ENCODE assay signal across 8 cellular contexts in genomic region chr6:72182337-72183246, GRCh38.
A peak's percentile ranks its signal among the peaks of the same experiment; 100 is the strongest.
DNase-seq lines count a peak whose midpoint lies in the region; ATAC-seq lines count a peak whose summit lies in the region.

No MANE protein-coding gene starts in this region.

- no peak overlapping the region for H3K9ac ChIP-seq in duodenal mucosa (ENCODE audit: low read depth in 1 of 2, low read length in 2 of 2)
- peak overlapping the region; percentile 56 for H3K9ac ChIP-seq in mesendoderm (ENCODE audit: low read length)

- H3K4me3 Mint-ChIP-seq in activated T-cell treated with anti-CD3 and anti-CD28 coated beads, Interleukin-2, amount 50 U/mL, for 72 hours = peak overlapping the region; percentile 46 to 85

- peaks cover 7 to 9% of the 10 kb centered on the region in 2 donors for H3K36me3 Mint-ChIP-seq in activated T-cell treated with anti-CD3 and anti-CD28 coated beads, Interleukin-2, amount 50 U/mL, for 72 hours (ENCODE audit: insufficient read depth in 2 of 2)

- H3K79me2 ChIP-seq in mesendoderm (ENCODE audit: control insufficient read depth, insufficient read depth, low read length) = no peaks in the 10 kb centered on the region

- H3K36me3 ChIP-seq in duodenal mucosa (ENCODE audit: control insufficient read depth in 1 of 2, insufficient read depth in 2 of 2, low read length in 2 of 2) (no peaks in the 10 kb centered on the region), mesendoderm (ENCODE audit: control insufficient read depth, insufficient read depth, low read length) (no peaks in the 10 kb centered on the region)

- H3K4me2 ChIP-seq in mesendoderm (ENCODE audit: low read length) = peak overlapping the region; percentile 63

- peaks cover 0 to 4% of the 10 kb centered on the region in 2 donors for H3K9me3 Mint-ChIP-seq in activated T-cell treated with anti-CD3 and anti-CD28 coated beads, Interleukin-2, amount 50 U/mL, for 72 hours

- H3K9me3 ChIP-seq in duodenal mucosa (ENCODE audit: control insufficient read depth in 1 of 2, low read length in 2 of 2) = no peaks in the 10 kb centered on the region

- H3K27me3 Mint-ChIP-seq in activated T-cell treated with anti-CD3 and anti-CD28 coated beads, Interleukin-2, amount 50 U/mL, for 72 hours (ENCODE audit: low read depth) = peaks cover 40% of the 10 kb centered on the region

- H2BK5ac ChIP-seq in mesendoderm (ENCODE audit: low read length) = no peak overlapping the region

- no peak overlapping the region for H4K8ac ChIP-seq in mesendoderm (ENCODE audit: low read depth, low read length)

- no peak overlapping the region for H3K18ac ChIP-seq in mesendoderm (ENCODE audit: low read length)

- no CpG with 5 or more reads among the region's 100 CpGs for WGBS in mesendoderm (ENCODE audit: extremely low coverage, insufficient coverage, low lambda C conversion rate)

- no peak for DNase-seq in activated T-cell treated with anti-CD3 and anti-CD28 coated beads, Interleukin-2, amount 50 U/mL, for 72 hours
- DNase-seq in activated T-cell treated with anti-CD3 and anti-CD28 coated beads for 4 hours (no peak), NCI-H510A treated with DMSO at 0.1 percent for 48 hours (lab: John Stamatoyannopoulos, UW) (peak; percentile 82), mesendoderm (peak; percentile 81), middle frontal gyrus (ENCODE audit: extremely low spot score, low spot score) (no peak)
- DNase-seq in activated CD4-positive, CD25-positive, alpha-beta regulatory T cell (lab: John Stamatoyannopoulos, UW) = no peak

- H3K4me1 ChIP-seq in duodenal mucosa (ENCODE audit: control insufficient read depth in 1 of 2, insufficient read depth in 2 of 2, low read length in 2 of 2) (peaks cover 0 to 6% of the 10 kb centered on the region in 2 donors), mesendoderm (ENCODE audit: control insufficient read depth, low read depth, low read length) (no peaks in the 10 kb centered on the region)

- H2AK5ac ChIP-seq in mesendoderm (ENCODE audit: low read length) = no peak overlapping the region

- H3K27ac Mint-ChIP-seq in activated T-cell treated with anti-CD3 and anti-CD28 coated beads, Interleukin-2, amount 50 U/mL, for 72 hours = no peak overlapping the region

- H3K27me3 ChIP-seq in duodenal mucosa (ENCODE audit: control insufficient read depth in 1 of 2, insufficient read depth in 2 of 2, low read length in 2 of 2) = peaks cover 9 to 10% of the 10 kb centered on the region in 2 donors
- peaks cover 3% of the 10 kb centered on the region for H3K27me3 ChIP-seq in mesendoderm (ENCODE audit: insufficient read depth, low read length, poor library complexity)

- H4K5ac ChIP-seq in mesendoderm (ENCODE audit: low read length) = no peak overlapping the region

- no peak overlapping the region for H2BK15ac ChIP-seq in mesendoderm (replicated peaks; ENCODE audit: low read depth)

- no peaks in the 10 kb centered on the region for H3K79me1 ChIP-seq in mesendoderm (ENCODE audit: low read length)

- no peak overlapping the region for H3K23ac ChIP-seq in mesendoderm (ENCODE audit: low read length)

- no peak for ATAC-seq in activated T-cell treated with anti-CD3 and anti-CD28 coated beads, Interleukin-2, amount 50 U/mL, for 72 hours (replicated peaks in 1 of 2)
- peak; percentile 59 for ATAC-seq in HG02840 (IDR thresholded peaks at IDR 0.05; ENCODE audit: low FRiP score, unreplicated experiment)

- peaks cover 8% of the 10 kb centered on the region for H3K4me1 Mint-ChIP-seq in activated T-cell treated with anti-CD3 and anti-CD28 coated beads, Interleukin-2, amount 50 U/mL, for 72 hours (ENCODE audit: low read depth)

- peak overlapping the region; percentile 75 for H3K56ac ChIP-seq in mesendoderm (ENCODE audit: low read length)

- no peak overlapping the region for H3K27ac ChIP-seq in duodenal mucosa (ENCODE audit: low read depth, low read length)
- no peak overlapping the region for H3K27ac ChIP-seq in mesendoderm (ENCODE audit: low read depth, low read length)

- peak overlapping the region; percentile 43 to 50 for H3K4me3 ChIP-seq in duodenal mucosa (ENCODE audit: low read depth in 1 of 2, low read length in 2 of 2)
- peak overlapping the region; percentile 3 for H3K4me3 ChIP-seq in mesendoderm (ENCODE audit: low read length)

- no peak overlapping the region for H2BK120ac ChIP-seq in mesendoderm (ENCODE audit: low read depth, low read length)

- no peak overlapping the region for H3K4ac ChIP-seq in mesendoderm (ENCODE audit: low read depth, low read length)

Comparison
In these comparisons a context has a peak if more than half of its experiments do, and no peak if none do; other contexts are left out.
1. DNase-seq: peak in NCI-H510A treated with DMSO at 0.1 percent for 48 hours (single experiment) and mesendoderm (single experiment); none in activated T-cell treated with anti-CD3 and anti-CD28 coated beads, Interleukin-2, amount 50 U/mL, for 72 hours (0 of 2), activated T-cell treated with anti-CD3 and anti-CD28 coated beads for 4 hours (single experiment), middle frontal gyrus (single experiment) and activated CD4-positive, CD25-positive, alpha-beta regulatory T cell (0 of 4).